Comparison of ENCODE assay signal across 25 cellular contexts in genomic region chr16:1670866-1671265, GRCh38. TPM values are rescaled to one million over a fixed set of nuclear protein-coding genes. Genes with fewer than 3 reads are reported as not detected.
A peak's percentile ranks its signal among the peaks of the same experiment; 100 is the strongest.
DNase-seq lines count a peak whose midpoint lies in the region; ATAC-seq and TF ChIP-seq lines count a peak whose summit lies in the region.
"Had no signal": no experiment of that assay in that cellular context is flagged by ENCODE, and none has a peak within 500 bp of the region (broad histone marks: within the 10 kb centered on the region; RNA-seq: fewer than 3 reads in every experiment).

No MANE protein-coding gene starts in this region.

- no peak overlapping the region for H2AFZ ChIP-seq in neuronal stem cell (ENCODE audit: low read length)

- peak overlapping the region; percentile 6 for H3K27ac Mint-ChIP-seq in stimulated activated effector memory CD8-positive, alpha-beta T cell treated with anti-CD3 and anti-CD28 coated beads, Interleukin-12 subunit alpha, Interleukin-12 subunit beta, amount 100 ng/mL, for 72 hours
- H3K27ac Mint-ChIP-seq: CD4-positive, alpha-beta memory T cell; CD8-positive, alpha-beta memory T cell had no signal

- no peak overlapping the region for H2AK5ac ChIP-seq in neuronal stem cell (ENCODE audit: low read depth, low read length)

- H3K79me1 ChIP-seq in neuronal stem cell (ENCODE audit: low read depth, low read length) = peaks cover 6% of the 10 kb centered on the region

- no peak for ATAC-seq in Right ventricle myocardium superior (ENCODE audit: poor library complexity)
- ATAC-seq in Right ventricle myocardium inferior = no peak
- ATAC-seq in stimulated activated effector memory CD8-positive, alpha-beta T cell treated with anti-CD3 and anti-CD28 coated beads, Interleukin-12 subunit alpha, Interleukin-12 subunit beta, amount 100 ng/mL, for 72 hours = no peak
- ATAC-seq: GM12878 had no signal

- H3K4me1 Mint-ChIP-seq in stimulated activated effector memory CD8-positive, alpha-beta T cell treated with anti-CD3 and anti-CD28 coated beads, Interleukin-12 subunit alpha, Interleukin-12 subunit beta, amount 100 ng/mL, for 72 hours = no peaks in the 10 kb centered on the region
- H3K4me1 Mint-ChIP-seq: CD14-positive monocyte; CD8-positive, alpha-beta memory T cell had no signal

- H3K14ac ChIP-seq in neuronal stem cell (ENCODE audit: low read length) = no peak overlapping the region

- no peak overlapping the region for H2BK12ac ChIP-seq in neuronal stem cell (ENCODE audit: low read length)

- no peak overlapping the region for H2BK15ac ChIP-seq in neuronal stem cell (ENCODE audit: low read length)

- peak overlapping the region; percentile 41 for H3K18ac ChIP-seq in neuronal stem cell (ENCODE audit: low read length)

- H3K4me2 ChIP-seq in neuronal stem cell (ENCODE audit: insufficient read depth, low read length, poor library complexity, severe bottlenecking) = no peak overlapping the region
- H3K4me2 ChIP-seq: BLaER1 had no signal

- H3K4me3 Mint-ChIP-seq in stimulated activated effector memory CD8-positive, alpha-beta T cell treated with anti-CD3 and anti-CD28 coated beads, Interleukin-12 subunit alpha, Interleukin-12 subunit beta, amount 100 ng/mL, for 72 hours = no peak overlapping the region
- H3K4me3 Mint-ChIP-seq: CD14-positive monocyte; CD4-positive, alpha-beta memory T cell; CD4-positive, CD25-positive, alpha-beta regulatory T cell; CD8-positive, alpha-beta memory T cell had no signal

- no peaks in the 10 kb centered on the region for H3K9me3 Mint-ChIP-seq in stimulated activated effector memory CD8-positive, alpha-beta T cell treated with anti-CD3 and anti-CD28 coated beads, Interleukin-12 subunit alpha, Interleukin-12 subunit beta, amount 100 ng/mL, for 72 hours
- H3K9me3 Mint-ChIP-seq: CD14-positive monocyte; CD4-positive, alpha-beta memory T cell; CD4-positive, CD25-positive, alpha-beta regulatory T cell; CD8-positive, alpha-beta memory T cell had no signal

- no peaks in the 10 kb centered on the region for H3K9me3 ChIP-seq in neuronal stem cell (replicated peaks in 1 of 2; ENCODE audit: control insufficient read depth in 2 of 2, insufficient read depth in 1 of 2, low read depth in 1 of 2, low read length in 2 of 2)
- H3K9me3 ChIP-seq: BE2C, BLaER1 had no signal

- no peak overlapping the region for H2BK5ac ChIP-seq in neuronal stem cell (ENCODE audit: low read length)

- H2BK120ac ChIP-seq in neuronal stem cell (ENCODE audit: low read depth, low read length) = no peak overlapping the region

- no CpG with 5 or more reads among the region's 7 CpGs for WGBS in neuronal stem cell (ENCODE audit: extremely low coverage in 2 of 2, insufficient read length in 2 of 2, insufficient replicate concordance in 1 of 2), 2 donors

- H3K27ac ChIP-seq in neuronal stem cell (replicated peaks; ENCODE audit: low read length) = no peak overlapping the region
- H3K27ac ChIP-seq: BLaER1 had no signal

- no peaks in the 10 kb centered on the region for H3K27me3 ChIP-seq in neuronal stem cell (ENCODE audit: control insufficient read depth in 3 of 3, insufficient read depth in 3 of 3, low read depth in 1 of 3, low read length in 3 of 3)
- H3K27me3 ChIP-seq: BE2C, BLaER1 had no signal

- DNase-seq in Right ventricle myocardium superior = peak; percentile 33
- DNase-seq in Right ventricle myocardium inferior (ENCODE audit: missing footprints) = no peak
- no peak for DNase-seq in neuronal stem cell (ENCODE audit: low spot score)
- DNase-seq in stimulated activated effector memory CD8-positive, alpha-beta T cell treated with anti-CD3 and anti-CD28 coated beads, Interleukin-12 subunit alpha, Interleukin-12 subunit beta, amount 100 ng/mL, for 72 hours (ENCODE audit: low spot score in 2 of 2) = no peak
- DNase-seq in activated effector memory CD4-positive, alpha-beta T cell treated with Interleukin-2 at 50 U/mL for 16 hours = no peak
- no peak for DNase-seq in GM20000 (ENCODE audit: low spot score)
- no peak for DNase-seq in NCI-H1105 treated with DMSO at 0.1 percent for 48 hours (lab: John Stamatoyannopoulos, UW)
- DNase-seq: 8988T; ACHN; BE2C; C1 segment of cervical spinal cord; CD4-positive, alpha-beta memory T cell; CD4-positive, CD25-positive, alpha-beta regulatory T cell; CD8-positive, alpha-beta memory T cell; COR-L47; DMS 273 treated with DMSO at 0.1 percent for 48 hours; DMS153; DMS53; DMS79; DND-41; EL; GDM1 had no signal

- TF ChIP-seq CTCF in GM20000 (IDR thresholded peaks at IDR 0.05; ENCODE audit: extremely low read depth, missing control alignments) = no peak

- H3K36me3 ChIP-seq in neuronal stem cell (replicated peaks in 1 of 2; ENCODE audit: control insufficient read depth in 2 of 2, insufficient read depth in 2 of 2, low read length in 2 of 2) = peaks cover 81 to 99% of the 10 kb centered on the region in 2 donors

- H3K4me1 ChIP-seq in neuronal stem cell (ENCODE audit: control insufficient read depth in 2 of 2, insufficient read depth in 1 of 2, low read depth in 1 of 2, low read length in 2 of 2) = no peaks in the 10 kb centered on the region
- H3K4me1 ChIP-seq: BE2C had no signal

- H3K4me3 ChIP-seq in neuronal stem cell (ENCODE audit: low read length in 2 of 2) = no peak overlapping the region
- H3K4me3 ChIP-seq: BLaER1, GM12878 had no signal

- intact Hi-C loops in Right ventricle myocardium superior (cut with DNase I) (no loop called here), Right ventricle myocardium inferior (cut with DNase I) (no loop called here)

- H3K9ac ChIP-seq in neuronal stem cell (ENCODE audit: low read depth, low read length, poor library complexity) = no peak overlapping the region
- H3K9ac ChIP-seq: BLaER1 had no signal

- H4K91ac ChIP-seq in neuronal stem cell (ENCODE audit: low read depth, low read length, poor library complexity) = no peak overlapping the region

- peak overlapping the region; percentile 33 for H3K23ac ChIP-seq in neuronal stem cell (ENCODE audit: low read depth, low read length, poor library complexity)

- H3K4ac ChIP-seq in neuronal stem cell (ENCODE audit: low read length) = no peak overlapping the region

- H4K8ac ChIP-seq in neuronal stem cell (ENCODE audit: low read depth, low read length) = no peak overlapping the region

- H3K36me3 Mint-ChIP-seq in stimulated activated effector memory CD8-positive, alpha-beta T cell treated with anti-CD3 and anti-CD28 coated beads, Interleukin-12 subunit alpha, Interleukin-12 subunit beta, amount 100 ng/mL, for 72 hours = peaks cover 61% of the 10 kb centered on the region

RNA-seq across cellular contexts. Expression of gene JPT2, which starts 7.2 kb away (rescaled TPM):
- total RNA-seq in Right ventricle myocardium superior = 30.6 TPM
- 41.5 TPM for total RNA-seq in Right ventricle myocardium inferior
- polyA plus RNA-seq in neuronal stem cell (2013, experiment 1 of 2) = 134 TPM
- 135 TPM for polyA plus RNA-seq in neuronal stem cell (2013, experiment 2 of 2)

RNA-seq across cellular contexts. Expression of gene MAPK8IP3, which starts 35.1 kb away (rescaled TPM):
- total RNA-seq in Right ventricle myocardium superior (61.4 TPM), Right ventricle myocardium inferior (66.4 TPM)
- 35.9 TPM for polyA plus RNA-seq in neuronal stem cell (2013, experiment 1 of 2)
- polyA plus RNA-seq in neuronal stem cell (2013, experiment 2 of 2) = 36.6 TPM

RNA-seq across cellular contexts. Expression of gene CRAMP1, which starts 58.7 kb away (rescaled TPM):
- total RNA-seq in Right ventricle myocardium superior (10.0 TPM), Right ventricle myocardium inferior (9.8 TPM)
- polyA plus RNA-seq in neuronal stem cell (2013, experiment 1 of 2) = 11.9 TPM
- 12.3 TPM for polyA plus RNA-seq in neuronal stem cell (2013, experiment 2 of 2)

RNA-seq across cellular contexts. Expression of gene IFT140, which starts 59.0 kb away (rescaled TPM):
- total RNA-seq in Right ventricle myocardium superior (8.4 TPM), Right ventricle myocardium inferior (7.2 TPM)
- 29.1 TPM for polyA plus RNA-seq in neuronal stem cell (2013, experiment 1 of 2)
- 29.5 TPM for polyA plus RNA-seq in neuronal stem cell (2013, experiment 2 of 2)
